In the genomic region with DNA sequence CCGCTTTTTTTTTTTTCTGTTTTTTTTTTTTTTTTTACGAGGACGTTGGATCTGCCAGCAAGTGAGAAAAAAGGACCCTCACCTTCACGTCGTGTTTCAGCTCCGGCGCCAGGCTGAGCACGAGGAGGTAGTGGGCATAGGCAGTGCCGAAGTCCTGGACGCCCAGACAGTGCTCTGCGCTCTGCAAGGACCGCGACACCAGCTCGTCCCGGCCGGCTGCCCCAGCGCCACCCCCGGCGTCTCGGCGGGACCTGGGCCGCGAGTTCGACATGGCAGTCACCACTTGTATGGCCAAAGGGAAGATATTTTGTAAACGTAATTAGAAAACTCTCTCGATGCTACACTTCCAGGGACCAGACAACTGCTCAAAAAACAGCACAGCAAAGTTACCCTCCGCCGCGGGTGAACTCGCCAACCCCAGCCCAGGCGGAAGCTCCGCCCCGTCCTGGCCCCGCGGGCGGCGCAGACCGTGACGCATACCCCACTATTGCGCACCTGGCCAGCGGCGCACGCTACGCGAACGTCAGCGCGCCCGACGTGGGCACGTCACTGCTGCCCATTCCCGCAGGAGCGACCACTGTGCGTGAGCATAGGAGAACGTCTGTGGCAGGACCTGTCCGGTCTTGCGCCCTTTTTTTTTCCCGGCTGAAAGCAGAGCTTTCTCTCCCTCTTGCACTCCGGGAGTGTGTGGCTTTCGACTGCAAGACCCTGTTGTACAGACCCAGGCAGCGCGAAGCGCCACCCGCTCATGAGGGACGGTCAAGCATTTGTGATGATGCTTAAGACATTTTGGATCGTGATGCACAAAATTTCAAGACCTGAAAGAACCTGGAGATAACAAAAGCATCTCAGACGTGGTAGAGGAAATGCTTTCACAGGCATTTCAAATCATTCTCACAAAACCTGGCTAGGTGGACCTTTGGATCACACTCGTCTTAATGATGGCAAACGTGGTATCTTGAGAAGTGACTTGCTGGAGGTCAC, we compare ENCODE assay signal across 1 cellular context.
TF ChIP-seq lines count a peak whose summit lies in the region.

Gene PRMT9, minus strand, starts transcription at position 447 of the 984 bp plus-strand sequence. Its CDS starts 176 bp downstream, at position 271.

TF ChIP-seq in HEK293, 187 proteins besides CTCF, POLR2A, EP300 and RAD21 (continued from another document and continues in another):
- peak; percentile 75 for TF ChIP-seq ZBTB17 (tag by site-specific recombination; IDR thresholded peaks at IDR 0.05)
- TF ChIP-seq ZNF366 (tag by site-specific recombination; conservative IDR thresholded peaks at IDR 0.05) = no peak
- TF ChIP-seq ZNF416 (tag by site-specific recombination; IDR thresholded peaks at IDR 0.05) = no peak
- peak; percentile 90 for TF ChIP-seq PRDM10 (tag by site-specific recombination; IDR thresholded peaks at IDR 0.05)
- TF ChIP-seq ZNF777 (tag by site-specific recombination; IDR thresholded peaks at IDR 0.05; ENCODE audit: borderline replicate concordance) = no peak
- TF ChIP-seq KLF8 (tag by site-specific recombination; IDR thresholded peaks at IDR 0.05) = peak; percentile 24; the same call in 1 of the 2 replicates
- no peak for TF ChIP-seq ZNF558 (tag by site-specific recombination; IDR thresholded peaks at IDR 0.05)
- TF ChIP-seq ZNF626 (tag by site-specific recombination; IDR thresholded peaks at IDR 0.05) = no peak
- TF ChIP-seq ZNF169 (tag by site-specific recombination; IDR thresholded peaks at IDR 0.05) = no peak
- no peak for TF ChIP-seq ZNF624 (tag by site-specific recombination; IDR thresholded peaks at IDR 0.05)
- no peak for TF ChIP-seq ZNF292 (tag by site-specific recombination; IDR thresholded peaks at IDR 0.05; ENCODE audit: borderline replicate concordance, low read depth)
- peak; percentile 21; the same call in 1 of the 2 replicates for TF ChIP-seq ZSCAN30 (tag by site-specific recombination; IDR thresholded peaks at IDR 0.05)
- TF ChIP-seq SP3 (tag by site-specific recombination; IDR thresholded peaks at IDR 0.05) = peak; percentile 65
- TF ChIP-seq ZNF645 (tag by site-specific recombination; IDR thresholded peaks at IDR 0.05) = no peak
- TF ChIP-seq ZNF248 (tag by site-specific recombination; IDR thresholded peaks at IDR 0.05) = no peak
- TF ChIP-seq ZNF112 (tag by site-specific recombination; IDR thresholded peaks at IDR 0.05) = no peak
- TF ChIP-seq, protein P1, sequence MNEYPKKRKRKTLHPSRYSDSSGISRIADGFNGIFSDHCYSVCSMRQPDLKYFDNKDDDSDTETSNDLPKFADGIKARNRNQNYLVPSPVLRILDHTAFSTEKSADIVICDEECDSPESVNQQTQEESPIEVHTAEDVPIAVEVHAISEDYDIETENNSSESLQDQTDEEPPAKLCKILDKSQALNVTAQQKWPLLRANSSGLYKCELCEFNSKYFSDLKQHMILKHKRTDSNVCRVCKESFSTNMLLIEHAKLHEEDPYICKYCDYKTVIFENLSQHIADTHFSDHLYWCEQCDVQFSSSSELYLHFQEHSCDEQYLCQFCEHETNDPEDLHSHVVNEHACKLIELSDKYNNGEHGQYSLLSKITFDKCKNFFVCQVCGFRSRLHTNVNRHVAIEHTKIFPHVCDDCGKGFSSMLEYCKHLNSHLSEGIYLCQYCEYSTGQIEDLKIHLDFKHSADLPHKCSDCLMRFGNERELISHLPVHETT (tag by site-specific recombination; IDR thresholded peaks at IDR 0.05) = no peak
- no peak for TF ChIP-seq ZNF776 (tag by site-specific recombination; IDR thresholded peaks at IDR 0.05; ENCODE audit: borderline replicate concordance)
- no peak for TF ChIP-seq ZNF473 (tag by site-specific recombination; IDR thresholded peaks at IDR 0.05)
- TF ChIP-seq BCL11B (tag by site-specific recombination; IDR thresholded peaks at IDR 0.05; ENCODE audit: low read depth) = no peak
- no peak; the same call in 1 of the 2 replicates for TF ChIP-seq KLF17 (tag by site-specific recombination; IDR thresholded peaks at IDR 0.05)
- TF ChIP-seq ZNF785 (tag by site-specific recombination; IDR thresholded peaks at IDR 0.05) = no peak
- TF ChIP-seq ZNF548 (tag by site-specific recombination; IDR thresholded peaks at IDR 0.05) = no peak
- no peak for TF ChIP-seq ZNF394 (tag by site-specific recombination; IDR thresholded peaks at IDR 0.05; ENCODE audit: borderline replicate concordance)
- no peak for TF ChIP-seq ZSCAN16 (tag by site-specific recombination; IDR thresholded peaks at IDR 0.05)
- TF ChIP-seq ZNF148 (tag by site-specific recombination; IDR thresholded peaks at IDR 0.05; ENCODE audit: borderline replicate concordance) = no peak
- TF ChIP-seq MYNN (tag by site-specific recombination; IDR thresholded peaks at IDR 0.05; ENCODE audit: borderline replicate concordance) = no peak
- no peak for TF ChIP-seq KLF16 (tag by site-specific recombination; IDR thresholded peaks at IDR 0.05)
- TF ChIP-seq, protein P2, sequence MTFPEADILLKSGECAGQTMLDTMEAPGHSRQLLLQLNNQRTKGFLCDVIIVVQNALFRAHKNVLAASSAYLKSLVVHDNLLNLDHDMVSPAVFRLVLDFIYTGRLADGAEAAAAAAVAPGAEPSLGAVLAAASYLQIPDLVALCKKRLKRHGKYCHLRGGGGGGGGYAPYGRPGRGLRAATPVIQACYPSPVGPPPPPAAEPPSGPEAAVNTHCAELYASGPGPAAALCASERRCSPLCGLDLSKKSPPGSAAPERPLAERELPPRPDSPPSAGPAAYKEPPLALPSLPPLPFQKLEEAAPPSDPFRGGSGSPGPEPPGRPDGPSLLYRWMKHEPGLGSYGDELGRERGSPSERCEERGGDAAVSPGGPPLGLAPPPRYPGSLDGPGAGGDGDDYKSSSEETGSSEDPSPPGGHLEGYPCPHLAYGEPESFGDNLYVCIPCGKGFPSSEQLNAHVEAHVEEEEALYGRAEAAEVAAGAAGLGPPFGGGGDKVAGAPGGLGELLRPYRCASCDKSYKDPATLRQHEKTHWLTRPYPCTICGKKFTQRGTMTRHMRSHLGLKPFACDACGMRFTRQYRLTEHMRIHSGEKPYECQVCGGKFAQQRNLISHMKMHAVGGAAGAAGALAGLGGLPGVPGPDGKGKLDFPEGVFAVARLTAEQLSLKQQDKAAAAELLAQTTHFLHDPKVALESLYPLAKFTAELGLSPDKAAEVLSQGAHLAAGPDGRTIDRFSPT (tag by site-specific recombination; IDR thresholded peaks at IDR 0.05) = peak; percentile 91
- peak; percentile 65 for TF ChIP-seq GLIS2 (tag by site-specific recombination; IDR thresholded peaks at IDR 0.05)
- TF ChIP-seq ZNF600 (tag by site-specific recombination; IDR thresholded peaks at IDR 0.05) = no peak; the same call in 1 of the 2 replicates
- TF ChIP-seq, protein P3, sequence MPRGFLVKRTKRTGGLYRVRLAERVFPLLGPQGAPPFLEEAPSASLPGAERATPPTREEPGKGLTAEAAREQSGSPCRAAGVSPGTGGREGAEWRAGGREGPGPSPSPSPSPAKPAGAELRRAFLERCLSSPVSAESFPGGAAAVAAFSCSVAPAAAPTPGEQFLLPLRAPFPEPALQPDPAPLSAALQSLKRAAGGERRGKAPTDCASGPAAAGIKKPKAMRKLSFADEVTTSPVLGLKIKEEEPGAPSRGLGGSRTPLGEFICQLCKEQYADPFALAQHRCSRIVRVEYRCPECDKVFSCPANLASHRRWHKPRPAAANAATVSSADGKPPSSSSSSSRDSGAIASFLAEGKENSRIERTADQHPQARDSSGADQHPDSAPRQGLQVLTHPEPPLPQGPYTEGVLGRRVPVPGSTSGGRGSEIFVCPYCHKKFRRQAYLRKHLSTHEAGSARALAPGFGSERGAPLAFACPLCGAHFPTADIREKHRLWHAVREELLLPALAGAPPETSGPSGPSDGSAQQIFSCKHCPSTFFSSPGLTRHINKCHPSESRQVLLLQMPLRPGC (tag by site-specific recombination; IDR thresholded peaks at IDR 0.05) = no peak
- no peak for TF ChIP-seq PRDM6 (tag by site-specific recombination; IDR thresholded peaks at IDR 0.05)
- no peak for TF ChIP-seq ZNF2 (tag by site-specific recombination; IDR thresholded peaks at IDR 0.05)
- TF ChIP-seq ZNF585B (tag by site-specific recombination; IDR thresholded peaks at IDR 0.05) = no peak
- no peak for TF ChIP-seq ZNF174 (tag by site-specific recombination; IDR thresholded peaks at IDR 0.05)
- TF ChIP-seq, protein P4, sequence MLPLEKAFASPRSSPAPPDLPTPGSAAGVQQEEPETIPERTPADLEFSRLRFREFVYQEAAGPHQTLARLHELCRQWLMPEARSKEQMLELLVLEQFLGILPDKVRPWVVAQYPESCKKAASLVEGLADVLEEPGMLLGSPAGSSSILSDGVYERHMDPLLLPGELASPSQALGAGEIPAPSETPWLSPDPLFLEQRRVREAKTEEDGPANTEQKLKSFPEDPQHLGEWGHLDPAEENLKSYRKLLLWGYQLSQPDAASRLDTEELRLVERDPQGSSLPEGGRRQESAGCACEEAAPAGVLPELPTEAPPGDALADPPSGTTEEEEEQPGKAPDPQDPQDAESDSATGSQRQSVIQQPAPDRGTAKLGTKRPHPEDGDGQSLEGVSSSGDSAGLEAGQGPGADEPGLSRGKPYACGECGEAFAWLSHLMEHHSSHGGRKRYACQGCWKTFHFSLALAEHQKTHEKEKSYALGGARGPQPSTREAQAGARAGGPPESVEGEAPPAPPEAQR (tag by site-specific recombination; IDR thresholded peaks at IDR 0.05) = no peak
- no peak for TF ChIP-seq ZNF266 (tag by site-specific recombination; IDR thresholded peaks at IDR 0.05; ENCODE audit: low read depth)
- TF ChIP-seq ZEB2 (tag by site-specific recombination; IDR thresholded peaks at IDR 0.05) = peak; percentile 77; the same call in 1 of the 2 replicates
- no peak for TF ChIP-seq ZNF114 (tag by site-specific recombination; IDR thresholded peaks at IDR 0.05)
- TF ChIP-seq ZNF830 (tag by site-specific recombination; IDR thresholded peaks at IDR 0.05; ENCODE audit: low read depth) = no peak
- no peak for TF ChIP-seq ZNF664 (tag by site-specific recombination; IDR thresholded peaks at IDR 0.05)
- no peak for TF ChIP-seq TRIM28 (IDR thresholded peaks at IDR 0.05; ENCODE audit: borderline replicate concordance, low read length)
